Comparison of ENCODE assay signal across 18 cellular contexts in genomic region chr3:171435143-171435542, GRCh38. TPM values are rescaled to one million over a fixed set of nuclear protein-coding genes. Genes with fewer than 3 reads are reported as not detected.
DNase-seq lines count a peak whose midpoint lies in the region; ATAC-seq and TF ChIP-seq lines count a peak whose summit lies in the region.
"Had no signal": no experiment of that assay in that cellular context is flagged by ENCODE, and none has a peak within 500 bp of the region (broad histone marks: within the 10 kb centered on the region; RNA-seq: fewer than 3 reads in every experiment).

No MANE protein-coding gene starts in this region.

- peaks cover 42 to 74% (median 60%) of the 10 kb centered on the region in 4 donors for H3K4me1 Mint-ChIP-seq in CD4-positive, CD25-positive, alpha-beta regulatory T cell
- H3K4me1 Mint-ChIP-seq in WTC11 (peaks cover 68% of the 10 kb centered on the region), endodermal cell (peaks cover 22% of the 10 kb centered on the region)
- H3K4me1 Mint-ChIP-seq: B cell had no signal

- 71 to 96% methylated on average over 1 of the region's 1 CpG for WGBS in endodermal cell (ENCODE audit: insufficient coverage in 1 of 2, insufficient read length in 1 of 2), 2 experiments
- 71% methylated on average over 1 of the region's 1 CpG for WGBS in mesenchymal stem cell

- H2BK15ac ChIP-seq in mesenchymal stem cell (ENCODE audit: low read depth, poor library complexity, severe bottlenecking): no peak overlapping the region

- peaks cover 29% of the 10 kb centered on the region for H3K79me1 ChIP-seq in mesenchymal stem cell (replicated peaks; ENCODE audit: low read length, poor library complexity, severe bottlenecking)

- H3K9me3 Mint-ChIP-seq in CD4-positive, CD25-positive, alpha-beta regulatory T cell: peaks cover 0 to 3% (median 0%) of the 10 kb centered on the region in 7 donors
- no peaks in the 10 kb centered on the region for H3K9me3 Mint-ChIP-seq in WTC11
- H3K9me3 Mint-ChIP-seq in endodermal cell: peaks cover 8% of the 10 kb centered on the region
- H3K9me3 Mint-ChIP-seq: CD8-positive, alpha-beta memory T cell; HFFc6 had no signal

- no peak for ATAC-seq in CD4-positive, CD25-positive, alpha-beta regulatory T cell (ENCODE audit: low read depth in 2 of 2)
- ATAC-seq in WTC11: peak; percentile 89
- ATAC-seq: HCT116 had no signal

- no peak overlapping the region for H2AFZ ChIP-seq in mesenchymal stem cell (ENCODE audit: low read depth, low read length)
- H2AFZ ChIP-seq: GM23248 had no signal

- CTCF ChIA-PET in WTC11 (lab: Charles Lee): interaction anchor here (0.9 to 2.9 kb wide), 2 partner anchors 19 to 103 kb away, joined by 3 to 23 read pairs; no protein-coding TSS in a partner anchor

- peaks cover 18% of the 10 kb centered on the region for H3K36me3 Mint-ChIP-seq in CD4-positive, CD25-positive, alpha-beta regulatory T cell
- peaks cover 2% of the 10 kb centered on the region; the same call in 1 of the 2 replicates for H3K36me3 Mint-ChIP-seq in WTC11
- no peaks in the 10 kb centered on the region for H3K36me3 Mint-ChIP-seq in endodermal cell (ENCODE audit: low read depth)

- H3K9ac ChIP-seq in HUES48 (ENCODE audit: low read depth, low read length): no peak overlapping the region
- H3K9ac ChIP-seq in endodermal cell (ENCODE audit: extremely low read depth, low read length, poor library complexity, severe bottlenecking): no peak overlapping the region
- no peak overlapping the region for H3K9ac ChIP-seq in mesenchymal stem cell (ENCODE audit: low read length)
- H3K9ac ChIP-seq: BLaER1 treated with 17β-estradiol and CSF1 and Interleukin-3, amounts not matched to agents 10 nM and 100 nM; GM23248 had no signal

- no peaks in the 10 kb centered on the region for H3K27me3 Mint-ChIP-seq in CD4-positive, CD25-positive, alpha-beta regulatory T cell
- H3K27me3 Mint-ChIP-seq in WTC11 (ENCODE audit: low read depth): no peaks in the 10 kb centered on the region
- peaks cover 2% of the 10 kb centered on the region for H3K27me3 Mint-ChIP-seq in endodermal cell (ENCODE audit: insufficient read depth)
- H3K27me3 Mint-ChIP-seq: B cell; CD8-positive, alpha-beta memory T cell had no signal

- no peak overlapping the region for H3K4ac ChIP-seq in mesenchymal stem cell (ENCODE audit: low read depth in 1 of 2, low read length in 2 of 2)

- no peak overlapping the region for H2AK5ac ChIP-seq in mesenchymal stem cell (ENCODE audit: low read length, severe bottlenecking)

- H3K4me1 ChIP-seq in CD4-positive, CD25-positive, alpha-beta regulatory T cell (ENCODE audit: control insufficient read depth, insufficient read depth, low read length, poor library complexity, severe bottlenecking): peaks cover 40% of the 10 kb centered on the region
- H3K4me1 ChIP-seq in HUES48 (ENCODE audit: control insufficient read depth, insufficient read depth, low read length) (peaks cover 44% of the 10 kb centered on the region), endodermal cell (ENCODE audit: control insufficient read depth, insufficient read depth, low read length) (no peaks in the 10 kb centered on the region), mesenchymal stem cell (ENCODE audit: control insufficient read depth, insufficient read depth, low read depth, low read length) (peaks cover 2% of the 10 kb centered on the region)
- H3K4me1 ChIP-seq: BLaER1 treated with 17β-estradiol and CSF1 and Interleukin-3, amounts not matched to agents 10 nM and 100 nM had no signal

- no peak overlapping the region for H4K8ac ChIP-seq in mesenchymal stem cell (ENCODE audit: low read length)

- TF ChIP-seq CTCF in WTC11 (IDR thresholded peaks at IDR 0.05) (no peak), endodermal cell (conservative IDR thresholded peaks at IDR 0.05) (no peak)

- no peaks in the 10 kb centered on the region for H3K27me3 ChIP-seq in CD4-positive, CD25-positive, alpha-beta regulatory T cell (ENCODE audit: control insufficient read depth, insufficient read depth, low read length)
- H3K27me3 ChIP-seq in HUES48 (ENCODE audit: control insufficient read depth, insufficient read depth, low read length): no peaks in the 10 kb centered on the region
- no peaks in the 10 kb centered on the region for H3K27me3 ChIP-seq in endodermal cell (ENCODE audit: control insufficient read depth, insufficient read depth, low read length, poor library complexity, severe bottlenecking)
- H3K27me3 ChIP-seq in mesenchymal stem cell (ENCODE audit: control insufficient read depth in 1 of 2, insufficient read depth in 1 of 2, low read length in 2 of 2): no peaks in the 10 kb centered on the region
- H3K27me3 ChIP-seq: BLaER1 treated with 17β-estradiol and CSF1 and Interleukin-3, amounts not matched to agents 10 nM and 100 nM had no signal

- H2BK120ac ChIP-seq in mesenchymal stem cell (ENCODE audit: low read depth, low read length): no peak overlapping the region

- no peak overlapping the region for H4K91ac ChIP-seq in mesenchymal stem cell (ENCODE audit: low read length)

- H3K4me2 ChIP-seq in mesenchymal stem cell (ENCODE audit: low read length, poor library complexity, severe bottlenecking): no peak overlapping the region
- H3K4me2 ChIP-seq: BLaER1 treated with 17β-estradiol and CSF1 and Interleukin-3, amounts not matched to agents 10 nM and 100 nM had no signal

- H2BK12ac ChIP-seq in mesenchymal stem cell (ENCODE audit: low read length in 2 of 2): no peak overlapping the region

- H2BK5ac ChIP-seq in mesenchymal stem cell (ENCODE audit: low read depth, low read length, poor library complexity, severe bottlenecking): no peak overlapping the region

- no peak overlapping the region for H3K27ac ChIP-seq in CD4-positive, CD25-positive, alpha-beta regulatory T cell (ENCODE audit: insufficient read depth, low read length, poor library complexity, severe bottlenecking)
- H3K27ac ChIP-seq in HUES48 (ENCODE audit: low read depth, low read length) (peak overlapping the region; percentile 43), endodermal cell (ENCODE audit: low read depth, low read length) (no peak overlapping the region), mesenchymal stem cell (ENCODE audit: low read length, poor library complexity, severe bottlenecking) (no peak overlapping the region)
- H3K27ac ChIP-seq: BLaER1 treated with 17β-estradiol and CSF1 and Interleukin-3, amounts not matched to agents 10 nM and 100 nM; GM23248 had no signal

- H3K23ac ChIP-seq in mesenchymal stem cell (ENCODE audit: low read length in 2 of 2): no peak overlapping the region

- peaks cover 5% of the 10 kb centered on the region for H3K36me3 ChIP-seq in CD4-positive, CD25-positive, alpha-beta regulatory T cell (ENCODE audit: control insufficient read depth, insufficient read depth, low read length)
- H3K36me3 ChIP-seq in HUES48 (ENCODE audit: control insufficient read depth, insufficient read depth, low read length) (no peaks in the 10 kb centered on the region), endodermal cell (ENCODE audit: control insufficient read depth, insufficient read depth, low read length) (no peaks in the 10 kb centered on the region), mesenchymal stem cell (ENCODE audit: control insufficient read depth in 1 of 2, insufficient read depth in 2 of 2, low read depth in 1 of 2, low read length in 2 of 2) (peaks cover 0 to 2% of the 10 kb centered on the region in 2 experiments)
- H3K36me3 ChIP-seq: BLaER1 treated with 17β-estradiol and CSF1 and Interleukin-3, amounts not matched to agents 10 nM and 100 nM had no signal

- no peaks in the 10 kb centered on the region for H3K9me3 ChIP-seq in CD4-positive, CD25-positive, alpha-beta regulatory T cell (ENCODE audit: control insufficient read depth in 2 of 2, low read length in 2 of 2)
- H3K9me3 ChIP-seq in HUES48 (ENCODE audit: control insufficient read depth, insufficient read depth, low read length): no peaks in the 10 kb centered on the region
- H3K9me3 ChIP-seq in endodermal cell (ENCODE audit: control insufficient read depth, low read length): peaks cover 16% of the 10 kb centered on the region
- H3K9me3 ChIP-seq in mesenchymal stem cell (ENCODE audit: control insufficient read depth, low read length): no peaks in the 10 kb centered on the region
- H3K9me3 ChIP-seq: BLaER1 treated with 17β-estradiol and CSF1 and Interleukin-3, amounts not matched to agents 10 nM and 100 nM had no signal

- no peak for DNase-seq in CD4-positive, CD25-positive, alpha-beta regulatory T cell
- DNase-seq in WTC11 (ENCODE audit: low spot score): no peak
- DNase-seq in endodermal cell: peak; percentile 67
- no peak for DNase-seq in mesenchymal stem cell
- DNase-seq in stimulated activated CD8-positive, alpha-beta memory T cell treated with anti-CD3 and anti-CD28 coated beads, Interleukin-4, amount 100 ng/mL, for 48 hours: no peak
- DNase-seq in NCI-H1092 (lab: John Stamatoyannopoulos, UW): no peak
- DNase-seq: CD8-positive, alpha-beta memory T cell; COR-L47; DMS 273 treated with DMSO at 0.1 percent for 48 hours; DMS53; DND-41; GM23248; H7; HFFc6 had no signal

- no peak overlapping the region for H3K18ac ChIP-seq in mesenchymal stem cell (ENCODE audit: low read depth in 1 of 2, low read length in 2 of 2)

- no peak overlapping the region for H3K4me3 ChIP-seq in CD4-positive, CD25-positive, alpha-beta regulatory T cell (ENCODE audit: low read depth, low read length)
- H3K4me3 ChIP-seq in HUES48 (ENCODE audit: low read depth, low read length) (no peak overlapping the region), endodermal cell (ENCODE audit: low read length) (peak overlapping the region; percentile 54), mesenchymal stem cell (ENCODE audit: insufficient read depth in 1 of 2, low read depth in 1 of 2, low read length in 2 of 2) (no peak overlapping the region)
- H3K4me3 ChIP-seq: BLaER1 treated with 17β-estradiol and CSF1 and Interleukin-3, amounts not matched to agents 10 nM and 100 nM; GM23248 had no signal

- H3K14ac ChIP-seq in mesenchymal stem cell (ENCODE audit: low read length in 2 of 2): no peak overlapping the region

- POLR2A ChIA-PET in WTC11 (lab: Charles Lee): no interaction called here

- no peak overlapping the region for H3K4me3 Mint-ChIP-seq in CD4-positive, CD25-positive, alpha-beta regulatory T cell
- H3K4me3 Mint-ChIP-seq in WTC11 (no peak overlapping the region), endodermal cell (no peak overlapping the region)
- H3K4me3 Mint-ChIP-seq: B cell, HFFc6 had no signal

- peak overlapping the region; percentile 22 to 74 (median 67) for H3K27ac Mint-ChIP-seq in CD4-positive, CD25-positive, alpha-beta regulatory T cell
- peak overlapping the region; percentile 55; the same call in 1 of the 2 replicates for H3K27ac Mint-ChIP-seq in WTC11
- no peak overlapping the region for H3K27ac Mint-ChIP-seq in endodermal cell
- H3K27ac Mint-ChIP-seq: B cell, HFFc6 had no signal

TF ChIP-seq in WTC11, 78 proteins besides CTCF, POLR2A, EP300 and RAD21 (continues in another document):
- no peak for TF ChIP-seq JAZF1 (CRISPR knock-in tag; IDR thresholded peaks at IDR 0.05)

RNA-seq across cellular contexts. Expression of gene TNIK, which starts 25.1 kb away (rescaled TPM):
- total RNA-seq in CD4-positive, CD25-positive, alpha-beta regulatory T cell: 162 TPM
- polyA plus RNA-seq in CD4-positive, CD25-positive, alpha-beta regulatory T cell: 10 to 100 TPM; 14.7 to 26.7 (median 22.0) TPM
- total RNA-seq in WTC11 (2021): 50.3 to 53.0 TPM (median 51.9 TPM) in 3 replicates
- total RNA-seq in endodermal cell: 10 to 100 TPM; 12.2 to 14.9 TPM
- polyA plus RNA-seq in endodermal cell (2013, experiment 1 of 2): 30.1 TPM
- polyA plus RNA-seq in endodermal cell (2013, experiment 2 of 2): 33.0 TPM
- 12.9 TPM for polyA plus RNA-seq in mesenchymal stem cell (2013, experiment 1 of 2)
- 11.9 TPM for polyA plus RNA-seq in mesenchymal stem cell (2013, experiment 2 of 2)
